8 cellular contexts compared by ENCODE assay signal in the genomic region with DNA sequence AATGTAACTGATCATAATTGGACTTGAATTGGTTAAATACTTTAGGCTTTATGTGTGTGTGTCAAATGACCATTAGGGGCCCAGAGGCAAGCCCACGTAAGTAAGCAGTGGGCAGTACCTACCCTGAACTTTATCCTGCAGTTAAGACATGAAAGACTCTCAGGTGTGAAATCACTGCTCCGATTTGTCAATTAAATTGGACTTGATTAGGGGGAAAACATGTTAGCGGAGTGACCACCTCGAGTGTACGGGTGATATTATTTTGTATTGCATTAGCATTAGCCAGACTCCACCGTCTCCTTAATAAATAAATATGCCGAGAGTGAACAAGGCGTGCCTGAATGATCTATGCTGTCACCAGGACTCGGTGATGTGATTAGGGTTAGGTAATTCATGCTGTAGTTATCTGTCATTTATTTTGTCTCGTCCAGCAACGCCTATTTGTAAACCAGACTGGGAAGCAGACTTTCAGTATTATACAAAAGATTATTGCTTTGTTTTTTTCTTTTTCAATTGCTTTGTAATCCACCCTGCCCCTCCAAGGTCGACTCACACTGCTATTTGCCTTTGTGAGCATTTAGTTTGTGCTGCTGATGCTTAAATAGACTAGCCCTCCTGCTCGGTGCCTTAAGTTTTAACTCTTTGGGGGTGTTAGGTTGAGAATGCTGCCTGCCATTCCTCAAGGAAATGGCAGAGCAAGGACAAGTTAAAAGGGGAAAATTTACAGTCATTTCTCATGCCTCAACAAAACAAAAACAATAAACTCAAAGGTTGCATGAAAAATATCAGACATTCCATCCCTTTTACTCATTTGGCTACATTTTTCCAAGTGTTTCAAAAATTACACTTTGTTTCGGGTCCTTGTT. TPM values are rescaled to one million over a fixed set of nuclear protein-coding genes. Genes with fewer than 3 reads are reported as not detected.
A peak's percentile ranks its signal among the peaks of the same experiment; 100 is the strongest.
DNase-seq lines count a peak whose midpoint lies in the region; ATAC-seq and TF ChIP-seq lines count a peak whose summit lies in the region.

No MANE protein-coding gene starts in this region.

- dilution Hi-C loops in IMR-90 (cut with HindIII; ENCODE audit: low sequenced_read_pairs, unreplicated experiment), result no loop called here

- H3K23ac ChIP-seq in IMR-90 (ENCODE audit: low read depth, low read length), result peak overlapping the region; percentile 99

- H2BK20ac ChIP-seq in IMR-90 (ENCODE audit: low read depth, low read length), result peak overlapping the region; percentile 75

- peak overlapping the region; percentile 95 for H2BK5ac ChIP-seq in IMR-90 (ENCODE audit: low read depth, low read length, poor library complexity, severe bottlenecking)

- TF ChIP-seq POLR2A in IMR-90 (IDR thresholded peaks at IDR 0.05; ENCODE audit: low read depth, low read length), result no peak

- H4K20me1 ChIP-seq in IMR-90 (ENCODE audit: insufficient read depth, low read length), result no peaks in the 10 kb centered on the region

- no peaks in the 10 kb centered on the region for H3K27me3 Mint-ChIP-seq in CD4-positive, CD25-positive, alpha-beta regulatory T cell
- H3K27me3 Mint-ChIP-seq in nephron (ENCODE audit: low read depth), result no peaks in the 10 kb centered on the region

- H3K27ac Mint-ChIP-seq in CD4-positive, CD25-positive, alpha-beta regulatory T cell, result peak overlapping the region; percentile 74 to 90 (median 90)
- peak overlapping the region; percentile 96 to 98 (median 98) for H3K27ac Mint-ChIP-seq in nephron

- DNase-seq in CD4-positive, CD25-positive, alpha-beta regulatory T cell, result peak in 1 of 3 donors; percentile 38
- peak; percentile 64 for DNase-seq in IMR-90
- peak; percentile 58 to 76 for DNase-seq in dermis microvascular lymphatic vessel endothelial cell (ENCODE audit: low read depth in 2 of 2)
- no peak for DNase-seq in NCI-H2029 treated with DMSO at 0.1 percent for 48 hours (lab: John Stamatoyannopoulos, UW)
- DNase-seq in stimulated activated naive CD4-positive, alpha-beta T cell (lab: John Stamatoyannopoulos, UW), result no peak

- peak overlapping the region; percentile 75 for H3K27ac ChIP-seq in CD4-positive, CD25-positive, alpha-beta regulatory T cell (ENCODE audit: insufficient read depth, low read length, poor library complexity, severe bottlenecking)
- peak overlapping the region; percentile 91 for H3K27ac ChIP-seq in IMR-90 (ENCODE audit: insufficient read depth, low read length)

- H3K36me3 Mint-ChIP-seq in CD4-positive, CD25-positive, alpha-beta regulatory T cell, result no peaks in the 10 kb centered on the region
- no peaks in the 10 kb centered on the region for H3K36me3 Mint-ChIP-seq in nephron (ENCODE audit: low read depth)

- peak in 1 of 2 donors; percentile 17 for ATAC-seq in CD4-positive, CD25-positive, alpha-beta regulatory T cell (ENCODE audit: low read depth in 2 of 2)
- peak; percentile 22 for ATAC-seq in IMR-90 (ENCODE audit: low read depth)
- no peak for ATAC-seq in HG03521 (IDR thresholded peaks at IDR 0.05; ENCODE audit: unreplicated experiment)
- no peak for ATAC-seq in HG03520 (IDR thresholded peaks at IDR 0.05; ENCODE audit: unreplicated experiment)

- peaks cover 12 to 45% of the 10 kb centered on the region in 2 experiments for H3K79me1 ChIP-seq in IMR-90 (ENCODE audit: low read depth in 1 of 2, low read length in 2 of 2)

- peak overlapping the region; percentile 85 for H3K4me3 ChIP-seq in CD4-positive, CD25-positive, alpha-beta regulatory T cell (ENCODE audit: low read depth, low read length)
- H3K4me3 ChIP-seq in IMR-90 (ENCODE audit: insufficient read depth, low read depth, low read length), result peak overlapping the region; percentile 91

- H2AK9ac ChIP-seq in IMR-90 (replicated peaks; ENCODE audit: low read depth, low read length, poor library complexity), result peak overlapping the region; percentile 33

- peaks cover 8% of the 10 kb centered on the region for H3K4me1 ChIP-seq in CD4-positive, CD25-positive, alpha-beta regulatory T cell (ENCODE audit: control insufficient read depth, insufficient read depth, low read length, poor library complexity, severe bottlenecking)
- H3K4me1 ChIP-seq in IMR-90 (ENCODE audit: control insufficient read depth, insufficient read depth, low read length), result peaks cover 9% of the 10 kb centered on the region

- H3K36me3 ChIP-seq in CD4-positive, CD25-positive, alpha-beta regulatory T cell (ENCODE audit: control insufficient read depth, insufficient read depth, low read length), result no peaks in the 10 kb centered on the region
- H3K36me3 ChIP-seq in IMR-90 (ENCODE audit: control insufficient read depth, insufficient read depth, low read length), result no peaks in the 10 kb centered on the region

- peak overlapping the region; percentile 63 for H2AFZ ChIP-seq in IMR-90 (replicated peaks; ENCODE audit: low read length, poor library complexity)

- H2AK5ac ChIP-seq in IMR-90 (ENCODE audit: low read depth, low read length), result peak overlapping the region; percentile 75

- peak overlapping the region; percentile 45 to 92 for H4K8ac ChIP-seq in IMR-90 (ENCODE audit: low read depth in 2 of 2, low read length in 2 of 2)

- no peaks in the 10 kb centered on the region for H3K9me3 Mint-ChIP-seq in CD4-positive, CD25-positive, alpha-beta regulatory T cell
- H3K9me3 Mint-ChIP-seq in nephron, result no peaks in the 10 kb centered on the region

- TF ChIP-seq RAD21 in IMR-90 (IDR thresholded peaks at IDR 0.05; ENCODE audit: low read length), result no peak

- H3K4me1 Mint-ChIP-seq in CD4-positive, CD25-positive, alpha-beta regulatory T cell, result peaks cover 6 to 48% (median 21%) of the 10 kb centered on the region in 4 donors
- H3K4me1 Mint-ChIP-seq in nephron, result peaks cover 57% of the 10 kb centered on the region

- peak overlapping the region; percentile 98 for H3K14ac ChIP-seq in IMR-90 (replicated peaks; ENCODE audit: low read depth, low read length)

- peak overlapping the region; percentile 69 for H2BK15ac ChIP-seq in IMR-90 (ENCODE audit: low read depth, low read length)

- no peaks in the 10 kb centered on the region for H3K27me3 ChIP-seq in CD4-positive, CD25-positive, alpha-beta regulatory T cell (ENCODE audit: control insufficient read depth, insufficient read depth, low read length)
- no peaks in the 10 kb centered on the region for H3K27me3 ChIP-seq in IMR-90 (ENCODE audit: control insufficient read depth, insufficient read depth, low read length)

- no peaks in the 10 kb centered on the region for H3K9me3 ChIP-seq in CD4-positive, CD25-positive, alpha-beta regulatory T cell (ENCODE audit: control insufficient read depth in 2 of 2, low read length in 2 of 2)
- H3K9me3 ChIP-seq in IMR-90 (ENCODE audit: control insufficient read depth, insufficient read depth, low read length), result no peaks in the 10 kb centered on the region

- TF ChIP-seq CTCF in IMR-90 (conservative IDR thresholded peaks at IDR 0.05; ENCODE audit: low read depth, low read length) (no peak), nephron (IDR thresholded peaks at IDR 0.05; ENCODE audit: unreplicated experiment in 3 of 3) (no peak)

- peak overlapping the region; percentile 57 for H4K5ac ChIP-seq in IMR-90 (ENCODE audit: low read depth, low read length)

- H4K91ac ChIP-seq in IMR-90 (ENCODE audit: insufficient read depth, low read depth, low read length), result peak overlapping the region; percentile 96

- H3K56ac ChIP-seq in IMR-90 (ENCODE audit: extremely low read depth, insufficient read depth, low read length), result peak overlapping the region; percentile 94

- peaks cover 6% of the 10 kb centered on the region; the same call in 1 of the 2 replicates for H3K9me1 ChIP-seq in IMR-90 (ENCODE audit: insufficient read depth, low read length)

- peak overlapping the region; percentile 94 for H3K4me2 ChIP-seq in IMR-90 (ENCODE audit: low read depth, low read length)

- in situ Hi-C loops in IMR-90 (cut with MboI; ENCODE audit: low sequenced_read_pairs), result loop anchor here (10.0 kb wide), 2 partner anchors 368 to 482 kb away; no protein-coding TSS in a partner anchor

- intact Hi-C loops in IMR-90 (cut with micrococcal nuclease), result loop anchor here (2.0 to 10.0 kb wide), 11 partner anchors 52 to 915 kb away; no protein-coding TSS in a partner anchor

- POLR2A ChIA-PET in IMR-90 (lab: Charles Lee; ENCODE audit: unreplicated experiment), result interaction anchor here (0.6 to 1.0 kb wide), 2 partner anchors 29 to 49 kb away, joined by 3 to 4 read pairs; no protein-coding TSS in a partner anchor

- peak overlapping the region; percentile 89 for H2BK120ac ChIP-seq in IMR-90 (ENCODE audit: low read depth, low read length)

- H3K4ac ChIP-seq in IMR-90 (ENCODE audit: low read depth, low read length), result peak overlapping the region; percentile 97

- CTCF ChIA-PET in IMR-90 (lab: Yijun Ruan, JAX), result interaction anchor here (0.5 kb wide), 1 partner anchor 788 kb away, joined by 3 read pairs; no protein-coding TSS in a partner anchor

- peak overlapping the region; percentile 99 for H3K9ac ChIP-seq in IMR-90 (ENCODE audit: low read depth, low read length)

- BruUV-seq in IMR-90 (replicated peaks; lab: Mats Ljungman, UMichigan), result TSS peak; percentile 30

- H3K18ac ChIP-seq in IMR-90 (ENCODE audit: low read depth, low read length), result peak overlapping the region; percentile 98

- WGBS in IMR-90 (ENCODE audit: extremely low coverage in 2 of 2, insufficient read length in 1 of 2), 2 experiments, result 0% methylated on average over 1 of the region's 14 CpGs; no CpG with 5 or more reads in 1 of the 2 experiments

- H3K4me3 Mint-ChIP-seq in CD4-positive, CD25-positive, alpha-beta regulatory T cell, result peak overlapping the region; percentile 89 to 99 (median 94)
- peak overlapping the region; percentile 87 to 96 (median 88) for H3K4me3 Mint-ChIP-seq in nephron

TF ChIP-seq in IMR-90, 13 proteins besides CTCF, POLR2A, EP300 and RAD21:
- no peak for TF ChIP-seq RFX5 (IDR thresholded peaks at IDR 0.05; ENCODE audit: low read depth, low read length)
- TF ChIP-seq CEBPB (IDR thresholded peaks at IDR 0.05; ENCODE audit: low read depth, low read length), result peak; percentile 52
- TF ChIP-seq BHLHE40 (IDR thresholded peaks at IDR 0.05; ENCODE audit: low read depth, low read length), result peak; percentile 45; the same call in 1 of the 2 replicates
TF ChIP-seq in IMR-90: peak in this region for 2.

RNA-seq across cellular contexts. Expression of gene RBMS3, which starts 1.8 kb away (rescaled TPM):
- total RNA-seq in CD4-positive, CD25-positive, alpha-beta regulatory T cell, result 5.9 TPM
- polyA plus RNA-seq in CD4-positive, CD25-positive, alpha-beta regulatory T cell, result 10 to 100 TPM in 1 of 4 donors, 1 to 10 TPM in 3; 5.2 to 18.8 (median 9.0) TPM
- total RNA-seq in IMR-90 (2012; rRNA removed), result 110 and 127 TPM in 2 replicates
- 15.2 and 17.1 TPM in 2 replicates for polyA plus RNA-seq in IMR-90 (2012; rRNA removed)
- polyA plus RNA-seq in IMR-90 (2012; cell fraction: cytosol; rRNA removed), result 4.3 and 5.0 TPM in 2 replicates
- polyA plus RNA-seq in IMR-90 (2012; cell fraction: nucleus; rRNA removed; ENCODE audit: low replicate concordance), result 10.2 and 28.8 TPM in 2 replicates
- total RNA-seq in dermis microvascular lymphatic vessel endothelial cell, result 23.1 and 24.6 TPM in 2 replicates

Comparison
In these comparisons a context has a peak if more than half of its experiments do, and no peak if none do; other contexts are left out.
1. DNase-seq: peak in IMR-90 (single experiment) and dermis microvascular lymphatic vessel endothelial cell (2 of 2); none in NCI-H2029 treated with DMSO at 0.1 percent for 48 hours (single experiment) and stimulated activated naive CD4-positive, alpha-beta T cell (0 of 6).